ENCODE assay signal across 2 cellular contexts in genomic region chr16:29004496-29005173, GRCh38.
A peak's percentile ranks its signal among the peaks of the same experiment; 100 is the strongest.
TF ChIP-seq lines count a peak whose summit lies in the region.
"Not testable (repeated sequence)": the region's sequence is repeated elsewhere in the genome, so short reads cannot be mapped to it uniquely, and the experiment has no call there.

No MANE protein-coding gene starts in this region.

TF ChIP-seq in HEK293, 187 proteins besides CTCF, POLR2A, EP300 and RAD21:
- TF ChIP-seq ZNF660 (tag by site-specific recombination; IDR thresholded peaks at IDR 0.05): peak; percentile 63; the same call in 1 of the 2 replicates

TF ChIP-seq in K562, 482 proteins besides CTCF, POLR2A, EP300 and RAD21:
- TF ChIP-seq TCF3 (CRISPR knock-in tag; IDR thresholded peaks at IDR 0.05) (peak; percentile 52; the same call in 1 of the 2 replicates), FOSL1 (tag; conservative IDR thresholded peaks at IDR 0.05) (peak; percentile 16; the same call in 1 of the 2 replicates), NFRKB (IDR thresholded peaks at IDR 0.05; ENCODE audit: low read depth) (0 out of 2 replicates have a peak, but pooled peaks have one; percentile 33), CBFA2T3 (IDR thresholded peaks at IDR 0.05) (peak; percentile 20; the same call in 1 of the 2 replicates), PKNOX1 (IDR thresholded peaks at IDR 0.05) (peak; percentile 11; the same call in 1 of the 2 replicates), MGA (IDR thresholded peaks at IDR 0.05) (peak; percentile 70), NR4A1 (tag; IDR thresholded peaks at IDR 0.05) (0 out of 2 replicates have a peak, but pooled peaks have one; percentile 17), ARID1B (IDR thresholded peaks at IDR 0.05) (peak; percentile 46), GATA2 (CRISPR knock-in tag; IDR thresholded peaks at IDR 0.05) (0 out of 2 replicates have a peak, but pooled peaks have one; percentile 20), ATF3 (IDR thresholded peaks at IDR 0.05) (peak; percentile 19; the same call in 1 of the 2 replicates), L3MBTL2 (IDR thresholded peaks at IDR 0.05) (peak; percentile 59; the same call in 1 of the 2 replicates), YY1 (IDR thresholded peaks at IDR 0.05; ENCODE audit: borderline replicate concordance in 1 of 3, control insufficient read depth in 1 of 3, extremely low read depth in 1 of 3, insufficient read depth in 3 of 3, insufficient read length in 1 of 3, insufficient replicate concordance in 2 of 3, low read depth in 1 of 3, low read length in 2 of 3) (peak in 1 of 3 experiments; percentile 6), ZNF592 (IDR thresholded peaks at IDR 0.05) (peak; percentile 82), SMARCE1 (IDR thresholded peaks at IDR 0.05) (0 out of 2 replicates have a peak, but pooled peaks have one; percentile 12)
- not testable (repeated sequence) for TF ChIP-seq NR4A1 (CRISPR knock-in tag; IDR thresholded peaks at IDR 0.05); ATF3 (CRISPR knock-in tag; conservative IDR thresholded peaks at IDR 0.05)
